ENCODE assay signal across 8 cellular contexts in the genomic region with DNA sequence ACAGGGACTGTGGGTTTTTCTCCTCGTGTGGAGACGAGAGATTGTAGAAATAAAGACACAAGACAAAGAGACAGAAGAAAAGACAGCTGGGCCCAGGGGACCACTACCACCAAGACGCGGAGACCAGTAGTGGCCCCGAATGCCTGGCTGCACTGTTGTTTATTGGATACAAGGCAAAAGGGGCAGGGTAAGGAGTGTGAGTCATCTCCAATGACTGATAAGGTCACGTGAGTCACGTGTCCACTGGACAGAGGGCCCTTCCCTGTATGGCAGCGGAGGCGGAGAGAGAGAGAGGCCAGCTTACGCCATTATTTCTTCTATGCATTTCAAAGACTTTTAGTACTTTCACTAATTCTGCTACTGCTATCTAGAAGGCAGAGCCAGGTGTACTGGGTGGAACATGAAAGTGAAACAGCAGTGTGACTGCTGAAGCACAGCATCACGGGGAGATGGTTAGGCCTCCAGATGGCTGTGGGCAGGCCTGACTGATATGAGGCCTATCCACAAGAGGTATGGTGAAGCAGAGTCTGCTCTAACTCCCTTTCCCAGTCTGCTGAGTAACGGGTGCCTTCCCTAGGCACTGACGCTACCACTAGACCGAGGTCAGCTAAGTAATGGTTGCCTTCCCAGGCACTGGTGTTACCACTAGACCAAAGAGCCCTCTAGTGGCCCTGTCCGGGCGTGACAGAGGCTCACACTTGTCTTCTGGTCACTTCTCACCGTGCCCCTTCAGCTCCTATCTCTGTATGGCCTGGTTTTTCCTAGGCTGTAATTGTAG. TPM values are rescaled to one million over a fixed set of nuclear protein-coding genes. Genes with fewer than 3 reads are reported as not detected.
DNase-seq lines count a peak whose midpoint lies in the region; ATAC-seq, FAIRE-seq and TF ChIP-seq lines count a peak whose summit lies in the region.
"Not testable (repeated sequence)": the region's sequence is repeated elsewhere in the genome, so short reads cannot be mapped to it uniquely, and the experiment has no call there.

No MANE protein-coding gene starts in this region.

- H4K20me1 ChIP-seq in K562 (replicated peaks; ENCODE audit: control insufficient read depth, insufficient read depth, low read length) = not testable (repeated sequence)

- intact Hi-C loops in K562 (cut with micrococcal nuclease) = loop anchor here (1.0 to 2.0 kb wide), 3 partner anchors 100 to 191 kb away; no protein-coding TSS in a partner anchor

- H3K36me3 ChIP-seq in BJ (ENCODE audit: control insufficient read depth, insufficient read depth, low read length) = not testable (repeated sequence)
- H3K36me3 ChIP-seq in K562 (ENCODE audit: control insufficient read depth, insufficient read depth, low read length) = peaks cover 32% of the 10 kb centered on the region; the same call in 2 of the 3 replicates

- not testable (repeated sequence) for DNase-seq in BJ (ENCODE audit: low read depth)
- DNase-seq in NCI-H2171 (lab: John Stamatoyannopoulos, UW) (peak; percentile 12), K562 (ENCODE audit: extremely low read depth in 1 of 4, low spot score in 3 of 4) (peak; percentile 43 to 89 (median 47)), inferior parietal cortex (ENCODE audit: extremely low spot score) (peak; percentile 69)
- peak; percentile 68 to 70 for DNase-seq in stimulated activated CD4-positive, alpha-beta T cell treated with anti-CD3 and anti-CD28 coated beads, Interleukin-12 subunit alpha, Interleukin-12 subunit beta, amount 100 ng/mL, for 24 hours (ENCODE audit: low read depth in 2 of 2)

- H3K4me1 ChIP-seq in K562 (replicated peaks in 1 of 2; ENCODE audit: control insufficient read depth in 2 of 2, insufficient read depth in 2 of 2, low read length in 2 of 2) = peaks cover 25 to 27% of the 10 kb centered on the region in 2 experiments

- not testable (repeated sequence) for TF ChIP-seq POLR2A in K562 (conservative IDR thresholded peaks at IDR 0.05)

- H3K27me3 ChIP-seq in BJ (ENCODE audit: control insufficient read depth, insufficient read depth, low read length); K562 (ENCODE audit: control insufficient read depth in 2 of 2, insufficient read depth in 2 of 2, low read length in 2 of 2): not testable (repeated sequence)

- BruUV-seq in K562 (replicated peaks; lab: Mats Ljungman, UMichigan) = not testable (repeated sequence)

- peak; percentile 89 to 96 for TF ChIP-seq RAD21 in K562 (CRISPR knock-in tag; conservative IDR thresholded peaks at IDR 0.05 in 1 of 2, IDR thresholded peaks at IDR 0.05 in 1 of 2)

- TF ChIP-seq CTCF in BJ (IDR thresholded peaks at IDR 0.05; ENCODE audit: insufficient read depth, low read depth, low read length) = peak; percentile 64
- peak; percentile 88 for TF ChIP-seq CTCF in VCaP (conservative IDR thresholded peaks at IDR 0.05)
- TF ChIP-seq CTCF in K562 (IDR thresholded peaks at IDR 0.05 in 2 of 3, conservative IDR thresholded peaks at IDR 0.05 in 1 of 3; ENCODE audit: insufficient read depth in 2 of 3, low read depth in 1 of 3, low read length in 3 of 3) = peak; percentile 74 to 82 (median 78)

- in situ Hi-C loops in K562 (cut with MboI) = loop anchor here (10.0 kb wide), 1 partner anchor 176 kb away; no protein-coding TSS in a partner anchor

- POLR2A ChIA-PET in BJ (lab: Charles Lee) = not testable (repeated sequence)
- POLR2A ChIA-PET in K562 (lab: Yijun Ruan, JAX) = interaction anchor here (0.7 to 1.7 kb wide), 4 partner anchors 9 to 131 kb away, joined by 3 to 4 read pairs (median 4); no protein-coding TSS in a partner anchor

- H3K27ac ChIP-seq in VCaP = not testable (repeated sequence)
- H3K27ac ChIP-seq in K562 (ENCODE audit: extremely low read depth, low read depth, low read length) = peak overlapping the region; percentile 75

- ATAC-seq in GM19043 (IDR thresholded peaks at IDR 0.05; ENCODE audit: low read depth, unreplicated experiment) = peak; percentile 87
- peak; percentile 88 for ATAC-seq in HG03095 (IDR thresholded peaks at IDR 0.05; ENCODE audit: unreplicated experiment)
- peak; percentile 86 for ATAC-seq in K562

- not testable (repeated sequence) for H3K9me1 ChIP-seq in K562 (ENCODE audit: control insufficient read depth, insufficient read depth, low read length)

- peak overlapping the region; percentile 72 for H3K4me2 ChIP-seq in K562 (ENCODE audit: insufficient read depth, low read length)

- FAIRE-seq in K562 (lab: Jason Lieb, UNC) = peak; percentile 94

- CTCF ChIA-PET in BJ (lab: Yijun Ruan, JAX) (interaction anchor here (0.6 to 3.0 kb wide), 7 partner anchors 10 to 474 kb away, joined by 3 to 14 read pairs (median 3); no protein-coding TSS in a partner anchor), K562 (lab: Yijun Ruan, JAX; ENCODE audit: low intra/inter-chr PET ratio) (interaction anchor here (1.1 to 2.0 kb wide), 2 partner anchors 12 to 165 kb away, joined by 5 to 9 read pairs; no protein-coding TSS in a partner anchor)

- peak overlapping the region in 1 of 2 experiments; percentile 35; a peak in 1 of 4 replicates for H3K9ac ChIP-seq in K562 (ENCODE audit: insufficient read depth in 1 of 2, low read depth in 2 of 2, low read length in 2 of 2)

- TF ChIP-seq EP300 in K562 (IDR thresholded peaks at IDR 0.05; ENCODE audit: low read length) = 0 out of 2 replicates have a peak, but pooled peaks have one; percentile 8

- peak overlapping the region; percentile 81 for H2AFZ ChIP-seq in K562 (ENCODE audit: low read depth, low read length)

- peaks cover 15% of the 10 kb centered on the region for H3K79me2 ChIP-seq in K562 (ENCODE audit: control insufficient read depth, insufficient read depth, low read length)

- not testable (repeated sequence) for H3K4me3 ChIP-seq in BJ (ENCODE audit: low read depth, low read length); K562

- 26% methylated on average over 14 of the region's 17 CpGs for WGBS in K562 (ENCODE audit: insufficient coverage, low coverage, missing lambda C conversion rate)

- not testable (repeated sequence) for H3K9me3 ChIP-seq in K562 (replicated peaks; ENCODE audit: control insufficient read depth, insufficient read depth, low read depth, low read length)

TF ChIP-seq in K562, 482 proteins besides CTCF, POLR2A, EP300 and RAD21 (continues in another document):
- peak; percentile 63 for TF ChIP-seq FOXJ2 (tag; IDR thresholded peaks at IDR 0.05)
- 0 out of 2 replicates have a peak, but pooled peaks have one; percentile 11 for TF ChIP-seq CC2D1A (IDR thresholded peaks at IDR 0.05)
- 0 out of 4 replicates have a peak, but pooled peaks of 1 of the 2 experiments have one; percentile 43 for TF ChIP-seq CSDE1 (IDR thresholded peaks at IDR 0.05)
- not testable (repeated sequence) for TF ChIP-seq NR2C1 (IDR thresholded peaks at IDR 0.05)
- peak; percentile 59; the same call in 1 of the 2 replicates for TF ChIP-seq NR2C1 (tag; IDR thresholded peaks at IDR 0.05)
- TF ChIP-seq ZNF584 (CRISPR knock-in tag; IDR thresholded peaks at IDR 0.05; ENCODE audit: low read depth) = peak; percentile 90; the same call in 1 of the 2 replicates
- TF ChIP-seq SMAD3 (CRISPR knock-in tag; conservative IDR thresholded peaks at IDR 0.05) = 0 out of 2 replicates have a peak, but pooled peaks have one; percentile 20

RNA-seq across cellular contexts. Expression of gene RNASET2, which starts 5.3 kb away (rescaled TPM):
- polyA plus RNA-seq in BJ (2011; rRNA removed) = 24.7 and 28.4 TPM in 2 replicates
- polyA minus RNA-seq in BJ (2011; rRNA and poly(A)+ RNA removed) = 5.1 and 8.2 TPM in 2 replicates
- 55.9 TPM in 2 replicates for total RNA-seq in K562 (2011; cell fraction: chromatin; rRNA removed; ENCODE audit: low replicate concordance)
- 54.7 and 61.6 TPM in 2 replicates for total RNA-seq in K562 (2011; cell fraction: nucleolus; rRNA removed)
- total RNA-seq in K562 (2011; cell fraction: nucleoplasm; rRNA removed) = 64.9 and 75.9 TPM in 2 replicates
- total RNA-seq in K562 (2014; rRNA removed) = 138 and 168 TPM in 2 replicates
- 66.4 and 66.9 TPM in 2 replicates for total RNA-seq in K562 (2014; rRNA removed; fragmentation: Illumina TruSeq; extraction: Trizol)
- total RNA-seq in K562 (2015; rRNA removed; fragmentation: Illumina TruSeq; extraction: Trizol) = 130 and 141 TPM in 2 replicates
- 99.2 and 105 TPM in 2 replicates for total RNA-seq in K562 (2021)
- polyA plus RNA-seq in K562 (2011; rRNA removed) = 46.4 and 211 TPM in 2 replicates
- polyA plus RNA-seq in K562 (2011; cell fraction: cytosol; rRNA removed) = 45.3 and 139 TPM in 2 replicates
- polyA plus RNA-seq in K562 (2011; cell fraction: nucleus; rRNA removed) = 31.3 and 148 TPM in 2 replicates
- polyA plus RNA-seq in K562 (2012) = 137 and 140 TPM in 2 replicates
- 75.2 and 91.3 TPM in 2 replicates for polyA plus RNA-seq in K562 (2014; fragmentation: Illumina TruSeq; extraction: Trizol)
- 10 to 100 TPM in 1 of 2 experiments, 1 to 10 TPM in 1; 7.4 to 15.8 TPM for polyA plus RNA-seq in K562 (2014; fragmentation: Nextera tagmentation; extraction: Ambion mirVana)
- polyA plus RNA-seq in K562 (2014; rRNA removed) = 108 and 124 TPM in 2 replicates
- polyA minus RNA-seq in K562 (2011; rRNA and poly(A)+ RNA removed) = 20.3 and 116 TPM in 2 replicates
- 14.3 and 84.4 TPM in 2 replicates for polyA minus RNA-seq in K562 (2011; cell fraction: cytosol; rRNA and poly(A)+ RNA removed)
- 9.3 and 51.3 TPM in 2 replicates for polyA minus RNA-seq in K562 (2011; cell fraction: nucleus; rRNA and poly(A)+ RNA removed)

RNA-seq across cellular contexts. Expression of gene CEP43, which starts 48.1 kb away (rescaled TPM):
- polyA plus RNA-seq in BJ (2011; rRNA removed) (5.6 and 15.5 TPM in 2 replicates), K562 (2011; rRNA removed) (47.4 and 55.7 TPM in 2 replicates), K562 (2014; fragmentation: Illumina TruSeq; extraction: Trizol) (41.0 and 52.1 TPM in 2 replicates), K562 (2014; fragmentation: Nextera tagmentation; extraction: Ambion mirVana) (10 to 100 TPM; 15.2 to 19.3 TPM), K562 (2014; rRNA removed) (47.4 and 52.7 TPM in 2 replicates)
- 5.5 and 5.8 TPM in 2 replicates for polyA minus RNA-seq in BJ (2011; rRNA and poly(A)+ RNA removed)
- 34.2 and 114 TPM in 2 replicates for total RNA-seq in K562 (2011; cell fraction: chromatin; rRNA removed; ENCODE audit: low replicate concordance)
- total RNA-seq in K562 (2011; cell fraction: nucleolus; rRNA removed) = 16.7 and 17.3 TPM in 2 replicates
- total RNA-seq in K562 (2011; cell fraction: nucleoplasm; rRNA removed) = 37.0 and 57.8 TPM in 2 replicates
- total RNA-seq in K562 (2014; rRNA removed) (42.2 and 43.3 TPM in 2 replicates), K562 (2014; rRNA removed; fragmentation: Illumina TruSeq; extraction: Trizol) (53.8 and 57.2 TPM in 2 replicates), K562 (2015; rRNA removed; fragmentation: Illumina TruSeq; extraction: Trizol) (47.8 and 53.8 TPM in 2 replicates), K562 (2021) (31.4 and 36.5 TPM in 2 replicates)
- 8.0 and 16.6 TPM in 2 replicates for polyA plus RNA-seq in K562 (2011; cell fraction: cytosol; rRNA removed)
- 45.3 and 63.2 TPM in 2 replicates for polyA plus RNA-seq in K562 (2011; cell fraction: nucleus; rRNA removed)
- 20.9 and 24.4 TPM in 2 replicates for polyA plus RNA-seq in K562 (2012)
- polyA minus RNA-seq in K562 (2011; rRNA and poly(A)+ RNA removed) = 58.5 and 58.8 TPM in 2 replicates
- 13.8 and 20.2 TPM in 2 replicates for polyA minus RNA-seq in K562 (2011; cell fraction: cytosol; rRNA and poly(A)+ RNA removed)
- polyA minus RNA-seq in K562 (2011; cell fraction: nucleus; rRNA and poly(A)+ RNA removed) = 23.6 and 45.0 TPM in 2 replicates
